ENCODE assay signal across 1 cellular context in the genomic region with DNA sequence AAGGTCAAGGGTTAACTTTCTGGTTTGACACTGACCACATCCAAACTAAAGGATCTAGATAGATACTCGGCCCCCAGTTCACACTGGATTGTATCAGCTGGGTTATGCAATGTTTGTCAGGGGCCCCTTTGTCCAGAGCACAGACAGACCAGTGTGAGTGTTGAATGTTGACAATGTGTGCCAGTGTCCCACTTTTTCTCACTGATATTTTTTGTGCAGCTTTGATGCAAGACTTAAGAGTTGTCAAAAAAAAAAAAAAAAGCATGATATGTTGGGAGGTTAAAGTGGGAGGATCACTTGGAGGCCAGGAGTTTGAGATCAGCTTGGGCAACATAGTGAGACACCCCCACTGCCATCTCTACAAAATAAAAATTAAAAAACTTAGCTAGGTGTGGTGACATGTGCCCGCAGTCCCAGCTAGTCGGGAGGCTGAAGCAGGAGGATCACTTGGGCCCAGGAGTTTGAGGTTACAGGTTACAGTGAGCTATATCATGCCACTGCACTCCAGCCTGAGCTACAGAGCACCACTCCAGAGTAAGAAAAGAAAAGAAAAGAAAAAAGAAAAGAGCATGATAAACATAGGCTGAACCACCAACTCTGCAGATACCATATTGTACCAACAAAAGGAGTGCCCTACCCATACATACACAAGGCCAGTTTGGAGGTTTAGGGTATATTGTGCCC.
A peak's percentile ranks its signal among the peaks of the same experiment; 100 is the strongest.
TF ChIP-seq lines count a peak whose summit lies in the region.

No MANE protein-coding gene starts in this region.

TF ChIP-seq in HepG2, 621 proteins besides CTCF, POLR2A, EP300 and RAD21 (continued from another document and continues in another):
- TF ChIP-seq, protein P1, sequence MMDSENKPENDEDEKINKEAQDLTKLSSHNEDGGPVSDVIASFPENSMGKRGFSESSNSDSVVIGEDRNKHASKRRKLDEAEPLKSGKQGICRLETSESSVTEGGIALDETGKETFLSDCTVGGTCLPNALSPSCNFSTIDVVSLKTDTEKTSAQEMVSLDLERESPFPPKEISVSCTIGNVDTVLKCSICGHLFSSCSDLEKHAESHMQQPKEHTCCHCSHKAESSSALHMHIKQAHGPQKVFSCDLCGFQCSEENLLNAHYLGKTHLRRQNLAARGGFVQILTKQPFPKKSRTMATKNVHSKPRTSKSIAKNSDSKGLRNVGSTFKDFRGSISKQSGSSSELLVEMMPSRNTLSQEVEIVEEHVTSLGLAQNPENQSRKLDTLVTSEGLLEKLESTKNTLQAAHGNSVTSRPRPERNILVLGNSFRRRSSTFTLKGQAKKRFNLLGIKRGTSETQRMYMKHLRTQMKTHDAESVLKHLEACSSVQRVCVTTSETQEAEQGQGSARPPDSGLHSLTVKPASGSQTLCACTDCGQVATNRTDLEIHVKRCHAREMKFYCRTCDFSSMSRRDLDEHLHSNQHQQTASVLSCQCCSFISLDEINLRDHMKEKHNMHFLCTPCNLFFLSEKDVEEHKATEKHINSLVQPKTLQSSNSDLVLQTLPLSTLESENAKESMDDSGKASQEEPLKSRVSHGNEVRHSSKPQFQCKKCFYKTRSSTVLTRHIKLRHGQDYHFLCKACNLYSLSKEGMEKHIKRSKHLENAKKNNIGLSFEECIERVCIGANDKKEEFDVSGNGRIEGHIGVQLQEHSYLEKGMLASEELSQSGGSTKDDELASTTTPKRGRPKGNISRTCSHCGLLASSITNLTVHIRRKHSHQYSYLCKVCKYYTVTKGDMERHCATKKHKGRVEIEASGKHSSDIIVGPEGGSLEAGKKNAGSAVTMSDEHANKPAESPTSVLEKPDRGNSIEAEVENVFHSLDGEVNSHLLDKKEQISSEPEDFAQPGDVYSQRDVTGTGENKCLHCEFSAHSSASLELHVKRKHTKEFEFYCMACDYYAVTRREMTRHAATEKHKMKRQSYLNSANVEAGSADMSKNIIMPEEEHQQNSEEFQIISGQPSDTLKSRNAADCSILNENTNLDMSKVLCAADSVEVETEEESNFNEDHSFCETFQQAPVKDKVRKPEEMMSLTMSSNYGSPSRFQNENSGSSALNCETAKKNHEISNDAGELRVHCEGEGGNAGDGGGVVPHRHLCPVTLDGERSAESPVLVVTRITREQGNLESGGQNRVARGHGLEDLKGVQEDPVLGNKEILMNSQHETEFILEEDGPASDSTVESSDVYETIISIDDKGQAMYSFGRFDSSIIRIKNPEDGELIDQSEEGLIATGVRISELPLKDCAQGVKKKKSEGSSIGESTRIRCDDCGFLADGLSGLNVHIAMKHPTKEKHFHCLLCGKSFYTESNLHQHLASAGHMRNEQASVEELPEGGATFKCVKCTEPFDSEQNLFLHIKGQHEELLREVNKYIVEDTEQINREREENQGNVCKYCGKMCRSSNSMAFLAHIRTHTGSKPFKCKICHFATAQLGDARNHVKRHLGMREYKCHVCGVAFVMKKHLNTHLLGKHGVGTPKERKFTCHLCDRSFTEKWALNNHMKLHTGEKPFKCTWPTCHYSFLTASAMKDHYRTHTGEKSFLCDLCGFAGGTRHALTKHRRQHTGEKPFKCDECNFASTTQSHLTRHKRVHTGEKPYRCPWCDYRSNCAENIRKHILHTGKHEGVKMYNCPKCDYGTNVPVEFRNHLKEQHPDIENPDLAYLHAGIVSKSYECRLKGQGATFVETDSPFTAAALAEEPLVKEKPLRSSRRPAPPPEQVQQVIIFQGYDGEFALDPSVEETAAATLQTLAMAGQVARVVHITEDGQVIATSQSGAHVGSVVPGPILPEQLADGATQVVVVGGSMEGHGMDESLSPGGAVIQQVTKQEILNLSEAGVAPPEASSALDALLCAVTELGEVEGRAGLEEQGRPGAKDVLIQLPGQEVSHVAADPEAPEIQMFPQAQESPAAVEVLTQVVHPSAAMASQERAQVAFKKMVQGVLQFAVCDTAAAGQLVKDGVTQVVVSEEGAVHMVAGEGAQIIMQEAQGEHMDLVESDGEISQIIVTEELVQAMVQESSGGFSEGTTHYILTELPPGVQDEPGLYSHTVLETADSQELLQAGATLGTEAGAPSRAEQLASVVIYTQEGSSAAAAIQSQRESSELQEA (CRISPR knock-in tag; IDR thresholded peaks at IDR 0.05; ENCODE audit: not compliant biosample characterization): no peak
- TF ChIP-seq SIN3A (IDR thresholded peaks at IDR 0.05; ENCODE audit: borderline replicate concordance, low read depth, low read length) (0 out of 2 replicates have a peak, but pooled peaks have one; percentile 49), RBFOX2 (IDR thresholded peaks at IDR 0.05; ENCODE audit: low read depth, low read length) (no peak), KLF12 (CRISPR knock-in tag; IDR thresholded peaks at IDR 0.05; ENCODE audit: borderline replicate concordance) (no peak), ZNF614 (CRISPR knock-in tag; IDR thresholded peaks at IDR 0.05; ENCODE audit: borderline replicate concordance) (peak; percentile 88), ZNF704 (CRISPR knock-in tag; IDR thresholded peaks at IDR 0.05; ENCODE audit: borderline replicate concordance) (no peak), SNAPC2 (CRISPR knock-in tag; IDR thresholded peaks at IDR 0.05) (no peak), MXD1 (CRISPR knock-in tag; IDR thresholded peaks at IDR 0.05) (no peak), U2AF1 (optimal IDR thresholded peaks at IDR 0.05; ENCODE audit: low read depth, low read length) (peak; percentile 59), ZNF75D (CRISPR knock-in tag; IDR thresholded peaks at IDR 0.05; ENCODE audit: borderline replicate concordance) (no peak), ZBTB21 (CRISPR knock-in tag; IDR thresholded peaks at IDR 0.05) (0 out of 2 replicates have a peak, but pooled peaks have one; percentile 45), JUN (CRISPR knock-in tag; IDR thresholded peaks at IDR 0.05) (no peak), ZBED4 (CRISPR knock-in tag; IDR thresholded peaks at IDR 0.05; ENCODE audit: borderline replicate concordance) (no peak), ZNF138 (CRISPR knock-in tag; IDR thresholded peaks at IDR 0.05; ENCODE audit: low read depth) (no peak), CREB1 (IDR thresholded peaks at IDR 0.05) (no peak), CREB1 (CRISPR knock-in tag; IDR thresholded peaks at IDR 0.05) (peak; percentile 62), RFX3 (CRISPR knock-in tag; IDR thresholded peaks at IDR 0.05) (no peak), NR3C1 (CRISPR knock-in tag; IDR thresholded peaks at IDR 0.05) (no peak), ZNF768 (CRISPR knock-in tag; IDR thresholded peaks at IDR 0.05) (no peak), SCMH1 (CRISPR knock-in tag; IDR thresholded peaks at IDR 0.05; ENCODE audit: borderline replicate concordance) (no peak), AKAP8 (CRISPR knock-in tag; IDR thresholded peaks at IDR 0.05) (no peak), FOXA3 (CRISPR knock-in tag; IDR thresholded peaks at IDR 0.05) (peak; percentile 94), RCOR2 (CRISPR knock-in tag; IDR thresholded peaks at IDR 0.05) (peak; percentile 84), ZNF724P (CRISPR knock-in tag; IDR thresholded peaks at IDR 0.05; ENCODE audit: borderline replicate concordance) (no peak), SRSF4 (IDR thresholded peaks at IDR 0.05; ENCODE audit: low read depth, low read length, poor library complexity, severe bottlenecking) (no peak), ARNT2 (CRISPR knock-in tag; IDR thresholded peaks at IDR 0.05; ENCODE audit: low read depth) (peak; percentile 34; the same call in 1 of the 2 replicates), AGO2 (optimal IDR thresholded peaks at IDR 0.05; ENCODE audit: low read depth, low read length) (no peak), ZBTB7A (CRISPR knock-in tag; IDR thresholded peaks at IDR 0.05) (no peak), ZFP1 (CRISPR knock-in tag; IDR thresholded peaks at IDR 0.05) (peak; percentile 86), ZFP62 (CRISPR knock-in tag; IDR thresholded peaks at IDR 0.05) (no peak), PAX8 (CRISPR knock-in tag; IDR thresholded peaks at IDR 0.05; ENCODE audit: borderline replicate concordance) (no peak), ZBTB1 (CRISPR knock-in tag; IDR thresholded peaks at IDR 0.05; ENCODE audit: borderline replicate concordance) (no peak), HNRNPUL1 (IDR thresholded peaks at IDR 0.05; ENCODE audit: low read depth, low read length) (no peak), HBP1 (CRISPR knock-in tag; IDR thresholded peaks at IDR 0.05; ENCODE audit: low read depth) (no peak), KLF11 (CRISPR knock-in tag; IDR thresholded peaks at IDR 0.05) (no peak), ZNF550 (CRISPR knock-in tag; IDR thresholded peaks at IDR 0.05; ENCODE audit: borderline replicate concordance) (no peak), TBX2 (CRISPR knock-in tag; IDR thresholded peaks at IDR 0.05; ENCODE audit: borderline replicate concordance) (peak; percentile 100), DNMT1 (CRISPR knock-in tag; IDR thresholded peaks at IDR 0.05) (no peak), MTA3 (CRISPR knock-in tag; IDR thresholded peaks at IDR 0.05) (no peak)
- TF ChIP-seq, protein P2, sequence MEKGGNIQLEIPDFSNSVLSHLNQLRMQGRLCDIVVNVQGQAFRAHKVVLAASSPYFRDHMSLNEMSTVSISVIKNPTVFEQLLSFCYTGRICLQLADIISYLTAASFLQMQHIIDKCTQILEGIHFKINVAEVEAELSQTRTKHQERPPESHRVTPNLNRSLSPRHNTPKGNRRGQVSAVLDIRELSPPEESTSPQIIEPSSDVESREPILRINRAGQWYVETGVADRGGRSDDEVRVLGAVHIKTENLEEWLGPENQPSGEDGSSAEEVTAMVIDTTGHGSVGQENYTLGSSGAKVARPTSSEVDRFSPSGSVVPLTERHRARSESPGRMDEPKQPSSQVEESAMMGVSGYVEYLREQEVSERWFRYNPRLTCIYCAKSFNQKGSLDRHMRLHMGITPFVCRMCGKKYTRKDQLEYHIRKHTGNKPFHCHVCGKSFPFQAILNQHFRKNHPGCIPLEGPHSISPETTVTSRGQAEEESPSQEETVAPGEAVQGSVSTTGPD (CRISPR knock-in tag; IDR thresholded peaks at IDR 0.05): peak; percentile 85
- TF ChIP-seq, protein P3, sequence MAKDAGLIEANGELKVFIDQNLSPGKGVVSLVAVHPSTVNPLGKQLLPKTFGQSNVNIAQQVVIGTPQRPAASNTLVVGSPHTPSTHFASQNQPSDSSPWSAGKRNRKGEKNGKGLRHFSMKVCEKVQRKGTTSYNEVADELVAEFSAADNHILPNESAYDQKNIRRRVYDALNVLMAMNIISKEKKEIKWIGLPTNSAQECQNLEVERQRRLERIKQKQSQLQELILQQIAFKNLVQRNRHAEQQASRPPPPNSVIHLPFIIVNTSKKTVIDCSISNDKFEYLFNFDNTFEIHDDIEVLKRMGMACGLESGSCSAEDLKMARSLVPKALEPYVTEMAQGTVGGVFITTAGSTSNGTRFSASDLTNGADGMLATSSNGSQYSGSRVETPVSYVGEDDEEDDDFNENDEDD (CRISPR knock-in tag; IDR thresholded peaks at IDR 0.05; ENCODE audit: borderline replicate concordance): no peak; the same call in 1 of the 2 replicates
